ENCODE assay signal across 1 cellular context in the genomic region with DNA sequence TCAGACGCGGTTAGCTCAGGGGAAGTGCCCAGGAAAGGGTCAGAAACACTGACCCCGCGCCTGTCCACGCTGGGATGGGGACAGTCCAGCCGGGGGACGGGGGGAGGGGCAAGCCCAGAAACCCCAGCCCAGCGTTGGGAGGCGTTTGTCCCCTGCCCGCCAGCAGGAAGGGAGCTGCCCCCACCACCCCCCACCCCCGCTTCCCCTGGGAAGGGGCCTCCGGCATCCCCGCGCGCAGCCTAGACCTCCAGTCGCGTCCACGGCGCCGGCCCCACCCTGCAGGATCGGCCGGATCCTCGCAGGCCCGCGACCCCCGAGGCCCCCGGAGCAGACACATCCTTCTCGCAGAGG.
TF ChIP-seq lines count a peak whose summit lies in the region.

No MANE protein-coding gene starts in this region.

TF ChIP-seq in endothelial cell of umbilical vein, 7 proteins besides CTCF, POLR2A, EP300 and RAD21:
- TF ChIP-seq EZH2 (IDR thresholded peaks at IDR 0.05; ENCODE audit: borderline replicate concordance, low read depth, low read length, severe bottlenecking) (no peak), GATA2 (IDR thresholded peaks at IDR 0.05; ENCODE audit: insufficient read depth, insufficient read length, low read depth, low read length) (no peak), JUN (IDR thresholded peaks at IDR 0.05; ENCODE audit: borderline replicate concordance, insufficient read depth, insufficient read length, low read depth) (no peak), MYC (IDR thresholded peaks at IDR 0.05; ENCODE audit: low read depth, low read length) (no peak), POLR2AphosphoS5 (IDR thresholded peaks at IDR 0.05; ENCODE audit: insufficient read depth, low read depth, low read length) (no peak), FOS (IDR thresholded peaks at IDR 0.05; ENCODE audit: borderline replicate concordance, insufficient read depth, low read length) (no peak)
- TF ChIP-seq, protein P1, sequence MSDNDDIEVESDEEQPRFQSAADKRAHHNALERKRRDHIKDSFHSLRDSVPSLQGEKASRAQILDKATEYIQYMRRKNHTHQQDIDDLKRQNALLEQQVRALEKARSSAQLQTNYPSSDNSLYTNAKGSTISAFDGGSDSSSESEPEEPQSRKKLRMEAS (IDR thresholded peaks at IDR 0.05; ENCODE audit: insufficient read depth, insufficient read length) = no peak
